9 cellular contexts compared by ENCODE assay signal in genomic region chr4:167100120-167100519, GRCh38.
DNase-seq lines count a peak whose midpoint lies in the region; ATAC-seq, FAIRE-seq and TF ChIP-seq lines count a peak whose summit lies in the region.
"Had no signal": no experiment of that assay in that cellular context is flagged by ENCODE, and none has a peak within 500 bp of the region (broad histone marks: within the 10 kb centered on the region; RNA-seq: fewer than 3 reads in every experiment).

No MANE protein-coding gene starts in this region.

- H3K4me2 ChIP-seq in HepG2 (ENCODE audit: low read depth, low read length) = no peak overlapping the region

- no peaks in the 10 kb centered on the region for H3K9me3 ChIP-seq in HepG2 (ENCODE audit: low read length)

- intact Hi-C loops in HepG2 (cut with micrococcal nuclease; ENCODE audit: unreplicated experiment) = no loop called here
- intact Hi-C loops in left colon (cut with DNase I, micrococcal nuclease) = no loop called here

- DNase-seq in HepG2 (ENCODE audit: low spot score) (peak; percentile 1), NCI-H526 treated with DMSO at 0.1 percent for 48 hours (lab: John Stamatoyannopoulos, UW) (no peak), left colon (no peak)
- no peak for DNase-seq in activated CD4-positive, alpha-beta T cell treated with anti-CD3 and anti-CD28 coated beads for 4 hours
- DNase-seq: KBM-7 had no signal

- in situ Hi-C loops in HepG2 (cut with HindIII; ENCODE audit: extremely low pct_ligation_motif_present, low pct_unique_long_range_greater_than_20kb) = no loop called here

- no peaks in the 10 kb centered on the region for H3K79me2 ChIP-seq in HepG2 (ENCODE audit: insufficient read depth, low read length)

- peak overlapping the region; percentile 82 for H3K27ac ChIP-seq in angular gyrus (ENCODE audit: low read depth, low read length)
- no peak overlapping the region for H3K27ac ChIP-seq in HepG2 (ENCODE audit: extremely low read length, insufficient read depth, low read length)

- H3K27me3 ChIP-seq in HepG2 (ENCODE audit: control insufficient read depth in 1 of 2, insufficient read depth in 2 of 2, low read length in 2 of 2) = no peaks in the 10 kb centered on the region

- no peaks in the 10 kb centered on the region for H3K36me3 ChIP-seq in HepG2 (replicated peaks in 1 of 2; ENCODE audit: control insufficient read depth in 1 of 2, insufficient read depth in 2 of 2, low read length in 2 of 2)

- H3K9ac ChIP-seq in HepG2 (ENCODE audit: insufficient read depth, low read depth, low read length) = no peak overlapping the region

- ATAC-seq in GM18517 (IDR thresholded peaks at IDR 0.05; ENCODE audit: unreplicated experiment) = peak; percentile 80
- peak; percentile 70 for ATAC-seq in HG03575 (IDR thresholded peaks at IDR 0.05; ENCODE audit: extremely low read depth, insufficient number of reproducible peaks, low FRiP score, unreplicated experiment)
- no peak for ATAC-seq in HepG2
- ATAC-seq in HG02759 (IDR thresholded peaks at IDR 0.05; ENCODE audit: unreplicated experiment) = no peak
- ATAC-seq in left colon = no peak

- no peak overlapping the region for H2AFZ ChIP-seq in HepG2 (ENCODE audit: low read length)

- WGBS in HepG2 (ENCODE audit: low lambda C conversion rate) = 0% methylated on average over 1 of the region's 1 CpG

- BruUV-seq in HepG2 (replicated peaks; lab: Mats Ljungman, UMichigan) = no TSS peak

- H3K4me1 ChIP-seq in HepG2 (ENCODE audit: insufficient read depth, low read length) = no peaks in the 10 kb centered on the region

- POLR2A ChIA-PET in HepG2 (lab: Yijun Ruan, JAX) = no interaction called here

- H4K20me1 ChIP-seq in HepG2 (ENCODE audit: insufficient read depth, low read length) = no peaks in the 10 kb centered on the region

- TF ChIP-seq POLR2A in HepG2 (IDR thresholded peaks at IDR 0.05; ENCODE audit: insufficient read depth in 1 of 2, low read depth in 2 of 2, low read length in 2 of 2) = no peak

- FAIRE-seq in HepG2 (lab: Jason Lieb, UNC) = no peak

- TF ChIP-seq CTCF in HepG2 (CRISPR knock-in tag; IDR thresholded peaks at IDR 0.05) = no peak

- TF ChIP-seq RAD21 in HepG2 (CRISPR knock-in tag; IDR thresholded peaks at IDR 0.05) = no peak

- no peak overlapping the region for H3K4me3 ChIP-seq in HepG2 (replicated peaks in 1 of 3; ENCODE audit: insufficient read depth in 1 of 3, low read depth in 2 of 3, low read length in 3 of 3)

- TF ChIP-seq EP300 in HepG2 (IDR thresholded peaks at IDR 0.05; ENCODE audit: low read depth in 2 of 2, low read length in 2 of 2) (no peak), HepG2 (CRISPR knock-in tag; IDR thresholded peaks at IDR 0.05; ENCODE audit: borderline replicate concordance) (no peak)

- CTCF ChIA-PET in HepG2 (lab: Yijun Ruan, JAX; ENCODE audit: low intra/inter-chr PET ratio, low total read pairs) = no interaction called here

TF ChIP-seq in HepG2, 621 proteins besides CTCF, POLR2A, EP300 and RAD21:
- no peak for TF ChIP-seq PTBP1 (IDR thresholded peaks at IDR 0.05; ENCODE audit: low read depth, low read length, poor library complexity, severe bottlenecking)
- TF ChIP-seq, protein P1, sequence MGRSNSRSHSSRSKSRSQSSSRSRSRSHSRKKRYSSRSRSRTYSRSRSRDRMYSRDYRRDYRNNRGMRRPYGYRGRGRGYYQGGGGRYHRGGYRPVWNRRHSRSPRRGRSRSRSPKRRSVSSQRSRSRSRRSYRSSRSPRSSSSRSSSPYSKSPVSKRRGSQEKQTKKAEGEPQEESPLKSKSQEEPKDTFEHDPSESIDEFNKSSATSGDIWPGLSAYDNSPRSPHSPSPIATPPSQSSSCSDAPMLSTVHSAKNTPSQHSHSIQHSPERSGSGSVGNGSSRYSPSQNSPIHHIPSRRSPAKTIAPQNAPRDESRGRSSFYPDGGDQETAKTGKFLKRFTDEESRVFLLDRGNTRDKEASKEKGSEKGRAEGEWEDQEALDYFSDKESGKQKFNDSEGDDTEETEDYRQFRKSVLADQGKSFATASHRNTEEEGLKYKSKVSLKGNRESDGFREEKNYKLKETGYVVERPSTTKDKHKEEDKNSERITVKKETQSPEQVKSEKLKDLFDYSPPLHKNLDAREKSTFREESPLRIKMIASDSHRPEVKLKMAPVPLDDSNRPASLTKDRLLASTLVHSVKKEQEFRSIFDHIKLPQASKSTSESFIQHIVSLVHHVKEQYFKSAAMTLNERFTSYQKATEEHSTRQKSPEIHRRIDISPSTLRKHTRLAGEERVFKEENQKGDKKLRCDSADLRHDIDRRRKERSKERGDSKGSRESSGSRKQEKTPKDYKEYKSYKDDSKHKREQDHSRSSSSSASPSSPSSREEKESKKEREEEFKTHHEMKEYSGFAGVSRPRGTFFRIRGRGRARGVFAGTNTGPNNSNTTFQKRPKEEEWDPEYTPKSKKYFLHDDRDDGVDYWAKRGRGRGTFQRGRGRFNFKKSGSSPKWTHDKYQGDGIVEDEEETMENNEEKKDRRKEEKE (IDR thresholded peaks at IDR 0.05) = no peak
- no peak for TF ChIP-seq FIP1L1 (IDR thresholded peaks at IDR 0.05; ENCODE audit: borderline replicate concordance, insufficient read depth, low read depth, low read length)
- TF ChIP-seq SMAD1 (CRISPR knock-in tag; IDR thresholded peaks at IDR 0.05; ENCODE audit: borderline replicate concordance, low read depth) = no peak
- no peak for TF ChIP-seq GRHL1 (CRISPR knock-in tag; conservative IDR thresholded peaks at IDR 0.05)
- no peak for TF ChIP-seq GLMP (CRISPR knock-in tag; IDR thresholded peaks at IDR 0.05; ENCODE audit: borderline replicate concordance)

Comparison
In these comparisons a context has a peak if more than half of its experiments do, and no peak if none do; other contexts are left out.
1. ATAC-seq: peak in GM18517 (single experiment) and HG03575 (single experiment); none in HepG2 (single experiment), HG02759 (single experiment) and left colon (single experiment).